In genomic region chr17:58531661-58532554, GRCh38 we compare ENCODE assay signal across 7 cellular contexts. TPM values are rescaled to one million over a fixed set of nuclear protein-coding genes. Genes with fewer than 3 reads are reported as not detected.
A peak's percentile ranks its signal among the peaks of the same experiment; 100 is the strongest.
DNase-seq lines count a peak whose midpoint lies in the region; ATAC-seq and TF ChIP-seq lines count a peak whose summit lies in the region.

No MANE protein-coding gene starts in this region.

- POLR2A ChIA-PET in activated CD4-positive, alpha-beta T cell treated with anti-CD3 and anti-CD28 coated beads for 36 hours (lab: Charles Lee) = interaction anchor here (1.0 to 1.8 kb wide), 3 partner anchors 13 to 100 kb away, joined by 4 to 12 read pairs (median 7); no protein-coding TSS in a partner anchor

- CTCF ChIA-PET in activated CD4-positive, alpha-beta T cell treated with anti-CD3 and anti-CD28 coated beads for 36 hours (lab: Charles Lee) = interaction anchor here (0.6 to 0.8 kb wide), 3 partner anchors 9 to 11 kb away, joined by 3 to 4 read pairs (median 3); no protein-coding TSS in a partner anchor

- H3K4me2 ChIP-seq in MM.1S (ENCODE audit: low read depth, low read length) = peak overlapping the region; percentile 88

- ATAC-seq in GM19351 (IDR thresholded peaks at IDR 0.05; ENCODE audit: unreplicated experiment) (peak; percentile 60), GM19324 (IDR thresholded peaks at IDR 0.05; ENCODE audit: low FRiP score, unreplicated experiment) (no peak)
- ATAC-seq in activated CD4-positive, alpha-beta T cell treated with anti-CD3 and anti-CD28 coated beads for 36 hours = peak; percentile 92

- peak overlapping the region; percentile 54 for H3K4me3 ChIP-seq in MM.1S (ENCODE audit: low read length)

- DNase-seq in MM.1S (peak; percentile 67), left kidney (ENCODE audit: low read depth, low spot score) (peak; percentile 84)
- DNase-seq in activated CD4-positive, alpha-beta T cell treated with anti-CD3 and anti-CD28 coated beads for 36 hours = peak; percentile 70
- peak; percentile 24 for DNase-seq in stimulated activated CD4-positive, alpha-beta T cell treated with anti-CD3 and anti-CD28 coated beads, Interleukin-1b, Interleukin-23, amount 100 ng/mL, for 48 hours

- H3K4me3 Mint-ChIP-seq in activated CD4-positive, alpha-beta T cell treated with anti-CD3 and anti-CD28 coated beads for 36 hours = peak overlapping the region; percentile 31

- no peak for TF ChIP-seq CTCF in MM.1S (IDR thresholded peaks at IDR 0.05; ENCODE audit: low read length)

- peaks cover 4% of the 10 kb centered on the region; the same call in 1 of the 2 replicates for H3K4me1 ChIP-seq in MM.1S (ENCODE audit: low read length)

- no peaks in the 10 kb centered on the region for H3K9me3 ChIP-seq in MM.1S (replicated peaks; ENCODE audit: insufficient read depth, low read length)

- H3K9me3 Mint-ChIP-seq in activated CD4-positive, alpha-beta T cell treated with anti-CD3 and anti-CD28 coated beads for 36 hours (ENCODE audit: low read depth) = no peaks in the 10 kb centered on the region

- no peaks in the 10 kb centered on the region for H3F3A ChIP-seq in MM.1S (ENCODE audit: insufficient read depth, low read length)

- peaks cover 32% of the 10 kb centered on the region for H3K27me3 ChIP-seq in MM.1S (replicated peaks; ENCODE audit: insufficient read depth, low read length)

- H3K9me2 ChIP-seq in MM.1S (replicated peaks; ENCODE audit: insufficient read depth, low read length) = no peaks in the 10 kb centered on the region

- intact Hi-C loops in activated CD4-positive, alpha-beta T cell treated with anti-CD3 and anti-CD28 coated beads for 36 hours (cut with DNase I, micrococcal nuclease) = loop anchor here in 1 of 2 experiments (5.0 kb wide), 1 partner anchor 95 kb away; no protein-coding TSS in a partner anchor

- H2AFZ ChIP-seq in MM.1S (ENCODE audit: low read length) = peak overlapping the region; percentile 62

- H3K9ac ChIP-seq in MM.1S (ENCODE audit: low read length) = no peak overlapping the region

- H3K27ac Mint-ChIP-seq in activated CD4-positive, alpha-beta T cell treated with anti-CD3 and anti-CD28 coated beads for 36 hours = no peak overlapping the region

- H4K20me1 ChIP-seq in MM.1S (ENCODE audit: insufficient read depth, low read length) = no peaks in the 10 kb centered on the region

- H3K4me1 Mint-ChIP-seq in activated CD4-positive, alpha-beta T cell treated with anti-CD3 and anti-CD28 coated beads for 36 hours = no peaks in the 10 kb centered on the region

- H3K27me3 Mint-ChIP-seq in activated CD4-positive, alpha-beta T cell treated with anti-CD3 and anti-CD28 coated beads for 36 hours = peaks cover 19% of the 10 kb centered on the region

- no peaks in the 10 kb centered on the region for H3K36me3 Mint-ChIP-seq in activated CD4-positive, alpha-beta T cell treated with anti-CD3 and anti-CD28 coated beads for 36 hours (ENCODE audit: low read depth)

- no peaks in the 10 kb centered on the region for H3K36me3 ChIP-seq in MM.1S (replicated peaks; ENCODE audit: insufficient read depth, low read length)

- no peak overlapping the region for H3K27ac ChIP-seq in MM.1S (ENCODE audit: low read length)
- peak overlapping the region; percentile 99 for H3K27ac ChIP-seq in cingulate gyrus (ENCODE audit: low read depth, low read length)

- H3K79me2 ChIP-seq in MM.1S (ENCODE audit: low read length) = no peaks in the 10 kb centered on the region

RNA-seq across cellular contexts. Expression of gene MTMR4, which starts 17.5 kb away (rescaled TPM):
- 10 to 100 TPM; 69.2 to 77.9 TPM for total RNA-seq in activated CD4-positive, alpha-beta T cell treated with anti-CD3 and anti-CD28 coated beads for 36 hours

RNA-seq across cellular contexts. Expression of gene HSF5, which starts 43.7 kb away (rescaled TPM):
- total RNA-seq in activated CD4-positive, alpha-beta T cell treated with anti-CD3 and anti-CD28 coated beads for 36 hours = 1 to 10 TPM; 2.6 to 3.1 TPM

Comparison
In these comparisons a context has a peak if more than half of its experiments do, and no peak if none do; other contexts are left out.
1. DNase-seq: peak in every context shown above with its lines; median percentile 84 in left kidney; 70 in activated CD4-positive, alpha-beta T cell treated with anti-CD3 and anti-CD28 coated beads for 36 hours; 67 in MM.1S; 24 in stimulated activated CD4-positive, alpha-beta T cell treated with anti-CD3 and anti-CD28 coated beads, Interleukin-1b, Interleukin-23, amount 100 ng/mL, for 48 hours.